In genomic region chr16:88521674-88522073, GRCh38 we compare ENCODE assay signal across 18 cellular contexts. TPM values are rescaled to one million over a fixed set of nuclear protein-coding genes. Genes with fewer than 3 reads are reported as not detected.
A peak's percentile ranks its signal among the peaks of the same experiment; 100 is the strongest.
DNase-seq lines count a peak whose midpoint lies in the region; ATAC-seq, FAIRE-seq and TF ChIP-seq lines count a peak whose summit lies in the region.
"Had no signal": no experiment of that assay in that cellular context is flagged by ENCODE, and none has a peak within 500 bp of the region (broad histone marks: within the 10 kb centered on the region; RNA-seq: fewer than 3 reads in every experiment).

No MANE protein-coding gene starts in this region.

- no peak overlapping the region for H2AK5ac ChIP-seq in H1 (ENCODE audit: low read depth, low read length)

- no peak overlapping the region for H2BK20ac ChIP-seq in H1 (ENCODE audit: low read length)

- H3K79me1 ChIP-seq in H1 (ENCODE audit: low read depth, low read length), result no peaks in the 10 kb centered on the region

- no peaks in the 10 kb centered on the region for H3K27me3 ChIP-seq in H1 (replicated peaks in 1 of 4; ENCODE audit: control insufficient read depth in 3 of 4, extremely low read depth in 1 of 4, insufficient read depth in 3 of 4, low read length in 3 of 4)
- H3K27me3 ChIP-seq in left lung, result peaks cover 7 to 42% of the 10 kb centered on the region in 2 donors
- H3K27me3 ChIP-seq: BLaER1 treated with 17β-estradiol and CSF1 and Interleukin-3, amounts not matched to agents 10 nM and 100 nM had no signal

- no peak overlapping the region for H4K5ac ChIP-seq in H1 (ENCODE audit: insufficient read length, low read depth, low read length)

- DNase-seq in activated naive CD8-positive, alpha-beta T cell treated with anti-CD3 and anti-CD28 coated beads, Interleukin-2, amount 10 ng/mL, durations not matched to agents 7 days and 5 days, result no peak
- no peak for DNase-seq in activated naive CD8-positive, alpha-beta T cell treated with anti-CD3 and anti-CD28 coated beads, Interleukin-2, amount 50 U/mL, for 24 hours
- DNase-seq in HTR-8/SVneo (ENCODE audit: insufficient read length, low spot score) (no peak), H1 (ENCODE audit: low read depth in 1 of 2, low spot score in 2 of 2) (no peak), progenitor cell of endocrine pancreas (ENCODE audit: low spot score, unreplicated experiment) (no peak), NCI-H1092 (lab: John Stamatoyannopoulos, UW) (no peak), left lung (no peak), SHP77 (lab: John Stamatoyannopoulos, UW) (no peak)
- DNase-seq: 8988T; AML-193; CD4-positive, CD25-positive, alpha-beta regulatory T cell; DMS79; GOT3; HFFc6 had no signal

- H2BK15ac ChIP-seq in H1 (ENCODE audit: low read length), result no peak overlapping the region

- 0 out of 2 replicates have a peak overlapping the region, but pooled peaks have one; percentile 31 for H4K8ac ChIP-seq in H1 (ENCODE audit: extremely low read depth, insufficient read depth, low read length)

- H2BK120ac ChIP-seq in H1 (replicated peaks; ENCODE audit: low read depth, low read length), result no peak overlapping the region

- H3K36me3 Mint-ChIP-seq in activated naive CD8-positive, alpha-beta T cell treated with anti-CD3 and anti-CD28 coated beads, Interleukin-2, amount 10 ng/mL, durations not matched to agents 7 days and 5 days, result peaks cover 9% of the 10 kb centered on the region
- peaks cover 3% of the 10 kb centered on the region for H3K36me3 Mint-ChIP-seq in activated naive CD8-positive, alpha-beta T cell treated with anti-CD3 and anti-CD28 coated beads, Interleukin-2, amount 50 U/mL, for 24 hours (ENCODE audit: low read depth)
- H3K36me3 Mint-ChIP-seq in progenitor cell of endocrine pancreas (ENCODE audit: insufficient read depth), result peaks cover 22% of the 10 kb centered on the region

- no peak overlapping the region for H4K91ac ChIP-seq in H1 (replicated peaks; ENCODE audit: insufficient read length, low read length)

- H3K9ac ChIP-seq in H1 (replicated peaks in 1 of 4; ENCODE audit: extremely low read depth in 1 of 4, low read depth in 3 of 4, low read length in 3 of 4), result no peak overlapping the region
- H3K9ac ChIP-seq: BLaER1 treated with 17β-estradiol and CSF1 and Interleukin-3, amounts not matched to agents 10 nM and 100 nM had no signal

- WGBS in H1 (ENCODE audit: extremely low coverage in 1 of 2, insufficient coverage in 1 of 2, insufficient read length in 1 of 2, insufficient replicate concordance in 2 of 2, low coverage in 1 of 2, low lambda C conversion rate in 2 of 2, missing lambda C conversion rate in 1 of 2), 2 experiments, result 98% methylated on average over 7 of the region's 9 CpGs; no CpG with 5 or more reads in 1 of the 2 experiments

- H4K20me1 ChIP-seq in H1 (replicated peaks in 1 of 2; ENCODE audit: control insufficient read depth in 1 of 2, insufficient read depth in 2 of 2, low read length in 2 of 2), result peaks cover 1 to 9% of the 10 kb centered on the region in 2 experiments

- no peak for TF ChIP-seq EP300 in H1 (IDR thresholded peaks at IDR 0.05; ENCODE audit: borderline replicate concordance in 1 of 2, low read depth in 2 of 2, low read length in 2 of 2)

- H3K4me2 ChIP-seq in H1 (ENCODE audit: insufficient read depth in 1 of 2, low read depth in 2 of 2, low read length in 2 of 2), result no peak overlapping the region

- no peaks in the 10 kb centered on the region for H3K4me1 Mint-ChIP-seq in activated naive CD8-positive, alpha-beta T cell treated with anti-CD3 and anti-CD28 coated beads, Interleukin-2, amount 10 ng/mL, durations not matched to agents 7 days and 5 days
- H3K4me1 Mint-ChIP-seq in activated naive CD8-positive, alpha-beta T cell treated with anti-CD3 and anti-CD28 coated beads, Interleukin-2, amount 50 U/mL, for 24 hours, result no peaks in the 10 kb centered on the region
- H3K4me1 Mint-ChIP-seq in progenitor cell of endocrine pancreas (ENCODE audit: low read depth), result peaks cover 18% of the 10 kb centered on the region

- H3K4ac ChIP-seq in H1 (replicated peaks; ENCODE audit: insufficient read length, low read depth, low read length), result no peak overlapping the region

- peak overlapping the region; percentile 30 for H3K56ac ChIP-seq in H1 (replicated peaks; ENCODE audit: insufficient read length, low read depth, low read length)

- no peak overlapping the region for H3K27ac ChIP-seq in H1 (ENCODE audit: low read depth, low read length)
- no peak overlapping the region for H3K27ac ChIP-seq in left lung
- H3K27ac ChIP-seq: BLaER1 treated with 17β-estradiol and CSF1 and Interleukin-3, amounts not matched to agents 10 nM and 100 nM had no signal

- peaks cover 0 to 5% (median 2%) of the 10 kb centered on the region in 4 experiments; a peak in 3 of 7 replicates for H3K4me1 ChIP-seq in H1 (replicated peaks in 1 of 4; ENCODE audit: control insufficient read depth in 3 of 4, insufficient read depth in 4 of 4, low read length in 3 of 4)
- no peaks in the 10 kb centered on the region for H3K4me1 ChIP-seq in left lung
- H3K4me1 ChIP-seq: HAP-1 had no signal

- H2BK5ac ChIP-seq in H1 (ENCODE audit: low read depth, low read length), result no peak overlapping the region; the same call in 1 of the 2 replicates

- CTCF ChIA-PET in H1 (lab: Charles Lee; ENCODE audit: partially characterized antibody), result interaction anchor here (2.0 kb wide), 1 partner anchor 33 kb away, joined by 9 read pairs; no protein-coding TSS in a partner anchor

- H3K9me3 Mint-ChIP-seq in activated naive CD8-positive, alpha-beta T cell treated with anti-CD3 and anti-CD28 coated beads, Interleukin-2, amount 10 ng/mL, durations not matched to agents 7 days and 5 days, result peaks cover 13% of the 10 kb centered on the region
- H3K9me3 Mint-ChIP-seq in activated naive CD8-positive, alpha-beta T cell treated with anti-CD3 and anti-CD28 coated beads, Interleukin-2, amount 50 U/mL, for 24 hours, result peaks cover 10% of the 10 kb centered on the region
- H3K9me3 Mint-ChIP-seq in progenitor cell of endocrine pancreas (ENCODE audit: low read depth), result no peaks in the 10 kb centered on the region
- H3K9me3 Mint-ChIP-seq: CD4-positive, CD25-positive, alpha-beta regulatory T cell had no signal

- intact Hi-C loops in left lung (cut with DNase I), result no loop called here

- no peak overlapping the region for H3K18ac ChIP-seq in H1 (ENCODE audit: extremely low read depth, low read length)

- no peaks in the 10 kb centered on the region for H3K79me2 ChIP-seq in H1 (ENCODE audit: control insufficient read depth in 1 of 2, insufficient read depth in 2 of 2, low read length in 2 of 2)

- no peak overlapping the region for H3K23ac ChIP-seq in H1 (ENCODE audit: insufficient read length)

- no peak overlapping the region for H2BK12ac ChIP-seq in H1 (ENCODE audit: low read depth, low read length)

- peak overlapping the region; percentile 38 for H3K27ac Mint-ChIP-seq in activated naive CD8-positive, alpha-beta T cell treated with anti-CD3 and anti-CD28 coated beads, Interleukin-2, amount 10 ng/mL, durations not matched to agents 7 days and 5 days
- H3K27ac Mint-ChIP-seq in activated naive CD8-positive, alpha-beta T cell treated with anti-CD3 and anti-CD28 coated beads, Interleukin-2, amount 50 U/mL, for 24 hours, result no peak overlapping the region
- H3K27ac Mint-ChIP-seq in progenitor cell of endocrine pancreas, result peak overlapping the region; percentile 73
- H3K27ac Mint-ChIP-seq: HFFc6 had no signal

- FAIRE-seq in HTR-8/SVneo (lab: Jason Lieb, UNC) (peak; percentile 23), H1 (lab: Jason Lieb, UNC) (no peak)
- FAIRE-seq: GM12878, GM18507 had no signal

- no peaks in the 10 kb centered on the region for H3K9me3 ChIP-seq in H1 (ENCODE audit: insufficient read depth in 2 of 2, low read depth in 1 of 2, low read length in 1 of 2)
- H3K9me3 ChIP-seq in left lung, result no peaks in the 10 kb centered on the region
- H3K9me3 ChIP-seq: HAP-1 had no signal

- TF ChIP-seq POLR2A in H1 (IDR thresholded peaks at IDR 0.05; ENCODE audit: control extremely low read depth in 1 of 2, low read depth in 2 of 2, low read length in 2 of 2), result no peak

- H3K23me2 ChIP-seq in H1 (ENCODE audit: low read depth, low read length), result peaks cover 35% of the 10 kb centered on the region; the same call in 1 of the 2 replicates

- no peak for TF ChIP-seq CTCF in H1 (IDR thresholded peaks at IDR 0.05; ENCODE audit: control extremely low read depth in 1 of 3, insufficient read depth in 1 of 3, low read depth in 1 of 3, low read length in 3 of 3)
- TF ChIP-seq CTCF in progenitor cell of endocrine pancreas (IDR thresholded peaks at IDR 0.05; ENCODE audit: unreplicated experiment), result no peak
- no peak for TF ChIP-seq CTCF in left lung (IDR thresholded peaks at IDR 0.05)

- H3K4me3 ChIP-seq in H1 (ENCODE audit: extremely low read depth in 1 of 4, insufficient read depth in 2 of 4, low read depth in 3 of 4, low read length in 4 of 4) (no peak overlapping the region), left lung (no peak overlapping the region)
- H3K4me3 ChIP-seq: BLaER1 treated with 17β-estradiol and CSF1 and Interleukin-3, amounts not matched to agents 10 nM and 100 nM; GM12878; HAP-1 had no signal

- POLR2A ChIA-PET in activated naive CD8-positive, alpha-beta T cell treated with anti-CD3 and anti-CD28 coated beads, Interleukin-2, amount 10 ng/mL, durations not matched to agents 7 days and 5 days (lab: Charles Lee), result no interaction called here
- POLR2A ChIA-PET in H1 (lab: Charles Lee; ENCODE audit: partially characterized antibody), result interaction anchor here (1.0 to 1.2 kb wide), 2 partner anchors 9 to 12 kb away, joined by 3 read pairs; no protein-coding TSS in a partner anchor

- ATAC-seq in activated naive CD8-positive, alpha-beta T cell treated with anti-CD3 and anti-CD28 coated beads, Interleukin-2, amount 10 ng/mL, durations not matched to agents 7 days and 5 days (ENCODE audit: low read depth), result no peak
- ATAC-seq in activated naive CD8-positive, alpha-beta T cell treated with anti-CD3 and anti-CD28 coated beads, Interleukin-2, amount 50 U/mL, for 24 hours, result no peak
- ATAC-seq in left lung, result no peak
- ATAC-seq: GM12878 had no signal

- H3K36me3 ChIP-seq in H1 (ENCODE audit: control insufficient read depth in 2 of 4, insufficient read depth in 4 of 4, low read length in 3 of 4) (no peaks in the 10 kb centered on the region), left lung (no peaks in the 10 kb centered on the region)
- H3K36me3 ChIP-seq: HAP-1 had no signal

- H3K4me3 Mint-ChIP-seq in activated naive CD8-positive, alpha-beta T cell treated with anti-CD3 and anti-CD28 coated beads, Interleukin-2, amount 10 ng/mL, durations not matched to agents 7 days and 5 days, result no peak overlapping the region
- H3K4me3 Mint-ChIP-seq in activated naive CD8-positive, alpha-beta T cell treated with anti-CD3 and anti-CD28 coated beads, Interleukin-2, amount 50 U/mL, for 24 hours, result no peak overlapping the region
- no peak overlapping the region for H3K4me3 Mint-ChIP-seq in progenitor cell of endocrine pancreas (ENCODE audit: low read depth)
- H3K4me3 Mint-ChIP-seq: CD4-positive, CD25-positive, alpha-beta regulatory T cell; HFFc6 had no signal

- TF ChIP-seq RAD21 in H1 (IDR thresholded peaks at IDR 0.05 in 1 of 2, conservative IDR thresholded peaks at IDR 0.05 in 1 of 2; ENCODE audit: low read depth in 2 of 2, low read length in 2 of 2), result no peak

- H2AFZ ChIP-seq in H1 (ENCODE audit: low read length), result no peak overlapping the region

- H3K27me3 Mint-ChIP-seq in activated naive CD8-positive, alpha-beta T cell treated with anti-CD3 and anti-CD28 coated beads, Interleukin-2, amount 10 ng/mL, durations not matched to agents 7 days and 5 days, result no peaks in the 10 kb centered on the region
- no peaks in the 10 kb centered on the region for H3K27me3 Mint-ChIP-seq in activated naive CD8-positive, alpha-beta T cell treated with anti-CD3 and anti-CD28 coated beads, Interleukin-2, amount 50 U/mL, for 24 hours
- no peaks in the 10 kb centered on the region for H3K27me3 Mint-ChIP-seq in progenitor cell of endocrine pancreas
- H3K27me3 Mint-ChIP-seq: CD4-positive, CD25-positive, alpha-beta regulatory T cell had no signal

- no peak overlapping the region for H3K14ac ChIP-seq in H1 (ENCODE audit: insufficient read length)

RNA-seq across cellular contexts. Expression of gene ZC3H18, which starts 48.5 kb away (rescaled TPM):
- 10 to 100 TPM; 83.4 to 88.7 TPM for total RNA-seq in activated naive CD8-positive, alpha-beta T cell treated with anti-CD3 and anti-CD28 coated beads, Interleukin-2, amount 10 ng/mL, durations not matched to agents 7 days and 5 days
- total RNA-seq in H1 (2021; fragmentation: NEBNext Ultra II Directional; extraction: Animal tissue kit (Norgen Biotek cat#: 25700)), result 70.3 and 73.2 TPM in 2 replicates
- 12.1 and 19.2 TPM in 2 replicates for polyA plus RNA-seq in H1 (2011; rRNA removed)
- polyA plus RNA-seq in H1 (2011; cell fraction: cytosol; rRNA removed), result 17.0 TPM
- polyA plus RNA-seq in H1 (2011; cell fraction: nucleus; rRNA removed), result 42.7 TPM
- polyA plus RNA-seq in H1 (2012, experiment 1 of 2), result 44.2 to 48.4 TPM (median 46.4 TPM) in 4 replicates
- polyA plus RNA-seq in H1 (2012, experiment 2 of 2), result 35.2 TPM
- 47.2 TPM for polyA plus RNA-seq in H1 (2013, experiment 1 of 2)
- 44.5 TPM for polyA plus RNA-seq in H1 (2013, experiment 2 of 2)
- polyA minus RNA-seq in H1 (2011; rRNA and poly(A)+ RNA removed), result 6.4 and 11.1 TPM in 2 replicates
- polyA minus RNA-seq in H1 (2011; cell fraction: cytosol; rRNA and poly(A)+ RNA removed), result 19.7 TPM
- 18.5 TPM for polyA minus RNA-seq in H1 (2011; cell fraction: nucleus; rRNA and poly(A)+ RNA removed)
- total RNA-seq in progenitor cell of endocrine pancreas (67.5 and 70.7 TPM in 2 replicates), left lung (10 to 100 TPM; 37.1 to 48.2 TPM)
